In the genomic region with DNA sequence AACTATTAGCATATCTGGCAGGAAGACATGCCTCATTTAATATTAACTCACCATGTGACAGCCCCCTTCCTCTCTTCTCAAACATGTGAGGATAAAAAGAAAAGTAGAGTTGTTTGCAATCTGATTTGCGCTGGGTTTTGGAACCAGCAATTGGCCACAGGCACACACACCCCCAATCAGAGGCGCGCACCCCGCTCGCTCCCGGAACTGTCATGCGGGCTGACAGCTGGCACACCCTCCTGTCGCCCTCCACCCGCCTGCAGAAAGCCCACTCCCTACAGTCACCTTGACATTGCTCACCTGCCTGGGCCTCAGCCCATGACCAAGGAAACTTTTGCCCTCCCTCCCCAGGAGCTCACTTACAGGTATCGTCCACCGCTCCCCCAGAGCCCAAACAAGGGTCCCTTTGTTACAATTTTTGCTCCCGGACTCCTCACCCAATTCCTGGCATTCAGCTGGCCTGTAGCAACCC, we compare ENCODE assay signal across 9 cellular contexts. TPM values are rescaled to one million over a fixed set of nuclear protein-coding genes. Genes with fewer than 3 reads are reported as not detected.
DNase-seq lines count a peak whose midpoint lies in the region; ATAC-seq and TF ChIP-seq lines count a peak whose summit lies in the region.
"Had no signal": no experiment of that assay in that cellular context is flagged by ENCODE, and none has a peak within 500 bp of the region (broad histone marks: within the 10 kb centered on the region; RNA-seq: fewer than 3 reads in every experiment).

No MANE protein-coding gene starts in this region.

- TF ChIP-seq RAD21 in liver (IDR thresholded peaks at IDR 0.05): peak; percentile 28 to 33

- H3K36me3 Mint-ChIP-seq in central memory CD8-positive, alpha-beta T cell (ENCODE audit: insufficient read depth): no peaks in the 10 kb centered on the region

- H3K36me3 ChIP-seq in liver (ENCODE audit: control insufficient read depth in 4 of 4, insufficient read depth in 3 of 4, low read depth in 1 of 4, low read length in 3 of 4) (no peaks in the 10 kb centered on the region), subcutaneous abdominal adipose tissue (ENCODE audit: control insufficient read depth in 5 of 5, insufficient read depth in 5 of 5, low read length in 5 of 5) (no peaks in the 10 kb centered on the region)

- H3K27ac Mint-ChIP-seq in central memory CD8-positive, alpha-beta T cell (ENCODE audit: low read depth): no peak overlapping the region

- H3K9me3 ChIP-seq in liver (ENCODE audit: control insufficient read depth in 4 of 4, low read length in 3 of 4) (no peaks in the 10 kb centered on the region), subcutaneous abdominal adipose tissue (ENCODE audit: control insufficient read depth in 5 of 5, low read length in 5 of 5) (no peaks in the 10 kb centered on the region)

- peak overlapping the region; percentile 68 to 90 for H3K9ac ChIP-seq in liver (ENCODE audit: low read depth in 1 of 2, low read length in 2 of 2)
- H3K9ac ChIP-seq in subcutaneous abdominal adipose tissue (ENCODE audit: low read length in 5 of 5): peak overlapping the region; percentile 16 to 98 (median 95)

- H3K4me3 ChIP-seq in liver (ENCODE audit: low read depth in 1 of 3, low read length in 3 of 3): peak overlapping the region; percentile 79 to 95 (median 80)
- H3K4me3 ChIP-seq in subcutaneous abdominal adipose tissue (ENCODE audit: low read depth in 1 of 5, low read length in 5 of 5): peak overlapping the region; percentile 90 to 98 (median 91)

- H3K27me3 ChIP-seq in liver (ENCODE audit: control insufficient read depth in 4 of 4, insufficient read depth in 4 of 4, low read length in 3 of 4) (no peaks in the 10 kb centered on the region), subcutaneous abdominal adipose tissue (ENCODE audit: control insufficient read depth in 5 of 5, insufficient read depth in 4 of 5, low read length in 5 of 5) (no peaks in the 10 kb centered on the region)

- no peaks in the 10 kb centered on the region for H3K9me3 Mint-ChIP-seq in central memory CD8-positive, alpha-beta T cell

- under 1% methylated on average over 12 of the region's 12 CpGs for WGBS in liver

- H3K4me1 ChIP-seq in liver (ENCODE audit: control insufficient read depth in 4 of 4, insufficient read depth in 4 of 4, low read length in 3 of 4) (peaks cover 0 to 29% (median 20%) of the 10 kb centered on the region in 4 donors), subcutaneous abdominal adipose tissue (ENCODE audit: control insufficient read depth in 5 of 5, insufficient read depth in 5 of 5, low read length in 5 of 5) (peaks cover 4 to 46% (median 37%) of the 10 kb centered on the region in 5 donors)

- DNase-seq in DMS153 (lab: John Stamatoyannopoulos, UW) (peak; percentile 37), DMS153 treated with DMSO at 0.1 percent for 48 hours (lab: John Stamatoyannopoulos, UW; ENCODE audit: unreplicated experiment) (no peak), NCI-H345 (lab: John Stamatoyannopoulos, UW) (peak; percentile 70), T1000 (lab: John Stamatoyannopoulos, UW) (no peak)
- DNase-seq in central memory CD8-positive, alpha-beta T cell (ENCODE audit: low spot score in 2 of 2): no peak

- no peaks in the 10 kb centered on the region for H3K4me1 Mint-ChIP-seq in central memory CD8-positive, alpha-beta T cell

- peak overlapping the region; percentile 41 for H3K4me3 Mint-ChIP-seq in central memory CD8-positive, alpha-beta T cell

- H3K27ac ChIP-seq in liver (ENCODE audit: low read depth in 1 of 2, low read length in 2 of 2) (peak overlapping the region; percentile 91 to 97), subcutaneous abdominal adipose tissue (ENCODE audit: low read depth, low read length) (peak overlapping the region; percentile 95)

- peak; percentile 12 for ATAC-seq in central memory CD8-positive, alpha-beta T cell (replicated peaks; ENCODE audit: extremely low read depth, poor library complexity, severe bottlenecking)
- ATAC-seq in HG02763 (IDR thresholded peaks at IDR 0.05; ENCODE audit: unreplicated experiment): no peak

- TF ChIP-seq CTCF in liver (IDR thresholded peaks at IDR 0.05; ENCODE audit: low read depth, low read length, missing input control): no peak

- H3K27me3 Mint-ChIP-seq in central memory CD8-positive, alpha-beta T cell: peaks cover 19% of the 10 kb centered on the region

TF ChIP-seq in liver, 16 proteins besides CTCF, POLR2A, EP300 and RAD21:
- TF ChIP-seq HNF4A (conservative IDR thresholded peaks at IDR 0.05): peak; percentile 36 to 52
- TF ChIP-seq, protein P1, sequence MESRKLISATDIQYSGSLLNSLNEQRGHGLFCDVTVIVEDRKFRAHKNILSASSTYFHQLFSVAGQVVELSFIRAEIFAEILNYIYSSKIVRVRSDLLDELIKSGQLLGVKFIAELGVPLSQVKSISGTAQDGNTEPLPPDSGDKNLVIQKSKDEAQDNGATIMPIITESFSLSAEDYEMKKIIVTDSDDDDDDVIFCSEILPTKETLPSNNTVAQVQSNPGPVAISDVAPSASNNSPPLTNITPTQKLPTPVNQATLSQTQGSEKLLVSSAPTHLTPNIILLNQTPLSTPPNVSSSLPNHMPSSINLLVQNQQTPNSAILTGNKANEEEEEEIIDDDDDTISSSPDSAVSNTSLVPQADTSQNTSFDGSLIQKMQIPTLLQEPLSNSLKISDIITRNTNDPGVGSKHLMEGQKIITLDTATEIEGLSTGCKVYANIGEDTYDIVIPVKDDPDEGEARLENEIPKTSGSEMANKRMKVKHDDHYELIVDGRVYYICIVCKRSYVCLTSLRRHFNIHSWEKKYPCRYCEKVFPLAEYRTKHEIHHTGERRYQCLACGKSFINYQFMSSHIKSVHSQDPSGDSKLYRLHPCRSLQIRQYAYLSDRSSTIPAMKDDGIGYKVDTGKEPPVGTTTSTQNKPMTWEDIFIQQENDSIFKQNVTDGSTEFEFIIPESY (IDR thresholded peaks at IDR 0.05): peak; percentile 56
- no peak for TF ChIP-seq NR2F2 (IDR thresholded peaks at IDR 0.05)
- peak; percentile 63 for TF ChIP-seq YY1 (IDR thresholded peaks at IDR 0.05)
- TF ChIP-seq TAF1 (conservative IDR thresholded peaks at IDR 0.05): peak; percentile 32
- peak in 1 of 2 donors; percentile 46 for TF ChIP-seq GABPA (IDR thresholded peaks at IDR 0.05 in 1 of 2, conservative IDR thresholded peaks at IDR 0.05 in 1 of 2)
- TF ChIP-seq RXRA (IDR thresholded peaks at IDR 0.05): peak; percentile 44 to 72
- peak; percentile 77 for TF ChIP-seq FOXA2 (IDR thresholded peaks at IDR 0.05)
- TF ChIP-seq, protein P2, sequence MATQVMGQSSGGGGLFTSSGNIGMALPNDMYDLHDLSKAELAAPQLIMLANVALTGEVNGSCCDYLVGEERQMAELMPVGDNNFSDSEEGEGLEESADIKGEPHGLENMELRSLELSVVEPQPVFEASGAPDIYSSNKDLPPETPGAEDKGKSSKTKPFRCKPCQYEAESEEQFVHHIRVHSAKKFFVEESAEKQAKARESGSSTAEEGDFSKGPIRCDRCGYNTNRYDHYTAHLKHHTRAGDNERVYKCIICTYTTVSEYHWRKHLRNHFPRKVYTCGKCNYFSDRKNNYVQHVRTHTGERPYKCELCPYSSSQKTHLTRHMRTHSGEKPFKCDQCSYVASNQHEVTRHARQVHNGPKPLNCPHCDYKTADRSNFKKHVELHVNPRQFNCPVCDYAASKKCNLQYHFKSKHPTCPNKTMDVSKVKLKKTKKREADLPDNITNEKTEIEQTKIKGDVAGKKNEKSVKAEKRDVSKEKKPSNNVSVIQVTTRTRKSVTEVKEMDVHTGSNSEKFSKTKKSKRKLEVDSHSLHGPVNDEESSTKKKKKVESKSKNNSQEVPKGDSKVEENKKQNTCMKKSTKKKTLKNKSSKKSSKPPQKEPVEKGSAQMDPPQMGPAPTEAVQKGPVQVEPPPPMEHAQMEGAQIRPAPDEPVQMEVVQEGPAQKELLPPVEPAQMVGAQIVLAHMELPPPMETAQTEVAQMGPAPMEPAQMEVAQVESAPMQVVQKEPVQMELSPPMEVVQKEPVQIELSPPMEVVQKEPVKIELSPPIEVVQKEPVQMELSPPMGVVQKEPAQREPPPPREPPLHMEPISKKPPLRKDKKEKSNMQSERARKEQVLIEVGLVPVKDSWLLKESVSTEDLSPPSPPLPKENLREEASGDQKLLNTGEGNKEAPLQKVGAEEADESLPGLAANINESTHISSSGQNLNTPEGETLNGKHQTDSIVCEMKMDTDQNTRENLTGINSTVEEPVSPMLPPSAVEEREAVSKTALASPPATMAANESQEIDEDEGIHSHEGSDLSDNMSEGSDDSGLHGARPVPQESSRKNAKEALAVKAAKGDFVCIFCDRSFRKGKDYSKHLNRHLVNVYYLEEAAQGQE (IDR thresholded peaks at IDR 0.05): peak; percentile 65
- TF ChIP-seq SP1 (IDR thresholded peaks at IDR 0.05): peak; percentile 85
- no peak for TF ChIP-seq JUND (IDR thresholded peaks at IDR 0.05)
- TF ChIP-seq, protein P3, sequence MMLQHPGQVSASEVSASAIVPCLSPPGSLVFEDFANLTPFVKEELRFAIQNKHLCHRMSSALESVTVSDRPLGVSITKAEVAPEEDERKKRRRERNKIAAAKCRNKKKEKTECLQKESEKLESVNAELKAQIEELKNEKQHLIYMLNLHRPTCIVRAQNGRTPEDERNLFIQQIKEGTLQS (IDR thresholded peaks at IDR 0.05): no peak
- TF ChIP-seq, protein P4, sequence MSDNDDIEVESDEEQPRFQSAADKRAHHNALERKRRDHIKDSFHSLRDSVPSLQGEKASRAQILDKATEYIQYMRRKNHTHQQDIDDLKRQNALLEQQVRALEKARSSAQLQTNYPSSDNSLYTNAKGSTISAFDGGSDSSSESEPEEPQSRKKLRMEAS (IDR thresholded peaks at IDR 0.05): peak; percentile 66
- TF ChIP-seq FOXA1 (IDR thresholded peaks at IDR 0.05): peak; percentile 31

RNA-seq across cellular contexts. Expression of a gene that starts 1.1 kb away (rescaled TPM):
- 100 to 1,000 TPM in 1 of 2 donors, 10 to 100 TPM in 1; 16.3 to 114 TPM for total RNA-seq in liver
- 10 to 100 TPM; 23.2 to 49.6 TPM for polyA plus RNA-seq in liver
- total RNA-seq: activated CD8-positive, alpha-beta memory T cell treated with anti-CD3 and anti-CD28 coated beads for 36 hours had no signal

Comparison
In these comparisons a context has a peak if more than half of its experiments do, and no peak if none do; other contexts are left out.
1. DNase-seq: peak in DMS153 (single experiment) and NCI-H345 (single experiment); none in DMS153 treated with DMSO at 0.1 percent for 48 hours (single experiment), central memory CD8-positive, alpha-beta T cell (0 of 2) and T1000 (single experiment).